ENCODE assay signal across 23 cellular contexts in genomic region chr1:78254517-78254916, GRCh38.
DNase-seq lines count a peak whose midpoint lies in the region; ATAC-seq and TF ChIP-seq lines count a peak whose summit lies in the region.
"Had no signal": no experiment of that assay in that cellular context is flagged by ENCODE, and none has a peak within 500 bp of the region (broad histone marks: within the 10 kb centered on the region; RNA-seq: fewer than 3 reads in every experiment).

No MANE protein-coding gene starts in this region.

- H3K27ac ChIP-seq in SJCRH30, result no peak overlapping the region
- H3K27ac ChIP-seq: Peyer's patch, right lobe of liver, WERI-Rb-1 had no signal

- ATAC-seq in HG03159 (IDR thresholded peaks at IDR 0.05; ENCODE audit: unreplicated experiment), result no peak
- ATAC-seq: activated naive CD8-positive, alpha-beta T cell treated with anti-CD3 and anti-CD28 coated beads, Interleukin-2, amount 50 U/mL, for 24 hours; CD8-positive, alpha-beta T cell; K562; left lobe of liver; right lobe of liver had no signal

- H3K9ac ChIP-seq in adipocyte (ENCODE audit: low read length), result no peak overlapping the region

- H3K4me1 ChIP-seq in adipocyte (ENCODE audit: control insufficient read depth, insufficient read depth, low read length), result peaks cover 25% of the 10 kb centered on the region
- no peaks in the 10 kb centered on the region for H3K4me1 ChIP-seq in SJCRH30
- H3K4me1 ChIP-seq: Peyer's patch, right lobe of liver had no signal

- peaks cover 7% of the 10 kb centered on the region for H3K27me3 ChIP-seq in adipocyte (replicated peaks; ENCODE audit: control insufficient read depth, insufficient read depth, low read length)
- no peaks in the 10 kb centered on the region for H3K27me3 ChIP-seq in SJCRH30
- H3K27me3 ChIP-seq: Peyer's patch, right lobe of liver had no signal

- no peaks in the 10 kb centered on the region for H3K36me3 ChIP-seq in adipocyte (ENCODE audit: control insufficient read depth, insufficient read depth, low read length, severe bottlenecking)
- no peaks in the 10 kb centered on the region for H3K36me3 ChIP-seq in SJCRH30
- H3K36me3 ChIP-seq: Peyer's patch, right lobe of liver, WERI-Rb-1 had no signal

- no peak for TF ChIP-seq CTCF in AG10803 (conservative IDR thresholded peaks at IDR 0.05; ENCODE audit: low read length)

- H3K9me3 ChIP-seq in adipocyte (ENCODE audit: control insufficient read depth, low read length), result peaks cover 13% of the 10 kb centered on the region
- H3K9me3 ChIP-seq in SJCRH30 (replicated peaks), result no peaks in the 10 kb centered on the region
- H3K9me3 ChIP-seq: right lobe of liver had no signal

- no peak overlapping the region for H3K4me3 ChIP-seq in AG10803 (ENCODE audit: low read length)
- H3K4me3 ChIP-seq in adipocyte (ENCODE audit: low read length), result no peak overlapping the region
- no peak overlapping the region for H3K4me3 ChIP-seq in SJCRH30
- H3K4me3 ChIP-seq: K562, Peyer's patch, right lobe of liver had no signal

- DNase-seq in AG10803 (ENCODE audit: low read depth), result peak; percentile 82
- peak; percentile 74 for DNase-seq in HS-27A (ENCODE audit: low read depth)
- peak; percentile 9 for DNase-seq in adipocyte (ENCODE audit: low read depth)
- DNase-seq in glomerular visceral epithelial cell (ENCODE audit: extremely low spot score), result peak; percentile 40
- DNase-seq in SJCRH30, result no peak
- DNase-seq in T-helper 2 cell, result no peak
- DNase-seq in T-helper 1 cell, result no peak
- DNase-seq: activated CD4-positive, alpha-beta memory T cell treated with anti-CD3 and anti-CD28 coated beads, Interleukin-2, amount 10 ng/mL, durations not matched to agents 7 days and 5 days; activated naive CD8-positive, alpha-beta T cell treated with anti-CD3 and anti-CD28 coated beads, Interleukin-2, amount 50 U/mL, for 24 hours; CD8-positive, alpha-beta T cell; central memory CD4-positive, alpha-beta T cell; DND-41; effector memory CD4-positive, alpha-beta T cell; NCI-H1092; NCI-H774; Peyer's patch; right lobe of liver; stimulated activated CD4-positive, alpha-beta T cell treated with anti-CD3 and anti-CD28 coated beads, Interleukin-2, amount 100 ng/mL, for 48 hours; SW 1271; WERI-Rb-1 had no signal

Comparison
In these comparisons a context has a peak if more than half of its experiments do, and no peak if none do; other contexts are left out.
1. DNase-seq: peak in AG10803 (single experiment), HS-27A (single experiment), adipocyte (single experiment) and glomerular visceral epithelial cell (single experiment); none in SJCRH30 (0 of 2), T-helper 2 cell (0 of 5) and T-helper 1 cell (0 of 5).